In genomic region chr1:110040548-110040947, GRCh38 we compare ENCODE assay signal across 17 cellular contexts. TPM values are rescaled to one million over a fixed set of nuclear protein-coding genes. Genes with fewer than 3 reads are reported as not detected.
DNase-seq lines count a peak whose midpoint lies in the region; ATAC-seq and TF ChIP-seq lines count a peak whose summit lies in the region.
"Had no signal": no experiment of that assay in that cellular context is flagged by ENCODE, and none has a peak within 500 bp of the region (broad histone marks: within the 10 kb centered on the region; RNA-seq: fewer than 3 reads in every experiment).

No MANE protein-coding gene starts in this region.

- H3K4me3 ChIP-seq in spleen (no peak overlapping the region), adrenal gland (no peak overlapping the region)
- H3K4me3 ChIP-seq: ascending aorta, tibial nerve had no signal

- H3K27me3 Mint-ChIP-seq in progenitor cell of endocrine pancreas, result no peaks in the 10 kb centered on the region

- TF ChIP-seq POLR2A in spleen (IDR thresholded peaks at IDR 0.05), result no peak
- no peak for TF ChIP-seq POLR2A in adrenal gland (IDR thresholded peaks at IDR 0.05)

- peak overlapping the region in 1 of 2 donors; percentile 57 for H3K27ac Mint-ChIP-seq in activated naive CD4-positive, alpha-beta T cell treated with anti-CD3 and anti-CD28 coated beads, Interleukin-2, amount 50 U/mL, for 72 hours
- no peak overlapping the region for H3K27ac Mint-ChIP-seq in progenitor cell of endocrine pancreas
- H3K27ac Mint-ChIP-seq: endodermal cell, mesothelial cell of epicardium had no signal

- 86 to 91% (median 88%) methylated on average over 4 of the region's 4 CpGs for WGBS in spleen, 5 donors
- 89 to 100% (median 95%) methylated on average over 2 to 4 of the region's 4 CpGs for WGBS in adrenal gland, 4 donors

- TF ChIP-seq CTCF in spleen (IDR thresholded peaks at IDR 0.05 in 8 of 11, conservative IDR thresholded peaks at IDR 0.05 in 3 of 11), result no peak
- no peak for TF ChIP-seq CTCF in adrenal gland (IDR thresholded peaks at IDR 0.05)
- TF ChIP-seq CTCF in progenitor cell of endocrine pancreas (IDR thresholded peaks at IDR 0.05; ENCODE audit: unreplicated experiment), result no peak

- peaks cover 5% of the 10 kb centered on the region for H3K4me1 Mint-ChIP-seq in progenitor cell of endocrine pancreas (ENCODE audit: low read depth)

- H3K36me3 ChIP-seq in spleen, result peaks cover 11 to 94% (median 76%) of the 10 kb centered on the region in 6 donors
- H3K36me3 ChIP-seq in adrenal gland (replicated peaks in 1 of 2), result peaks cover 0 to 80% of the 10 kb centered on the region in 2 donors

- no peak overlapping the region for H3K27ac ChIP-seq in spleen
- H3K27ac ChIP-seq in adrenal gland, result no peak overlapping the region
- H3K27ac ChIP-seq: ascending aorta, tibial nerve had no signal

- no peaks in the 10 kb centered on the region for H3K9me3 Mint-ChIP-seq in activated naive CD4-positive, alpha-beta T cell treated with anti-CD3 and anti-CD28 coated beads, Interleukin-2, amount 50 U/mL, for 72 hours
- no peaks in the 10 kb centered on the region for H3K9me3 Mint-ChIP-seq in progenitor cell of endocrine pancreas (ENCODE audit: low read depth)
- H3K9me3 Mint-ChIP-seq: endodermal cell, neural crest cell had no signal

- peaks cover 12 to 23% (median 17%) of the 10 kb centered on the region in 6 donors for H3K4me1 ChIP-seq in spleen
- peaks cover 0 to 14% of the 10 kb centered on the region in 2 donors for H3K4me1 ChIP-seq in adrenal gland (replicated peaks in 1 of 2)
- H3K4me1 ChIP-seq: Caco-2 had no signal

- intact Hi-C loops in spleen (cut with DNase I; ENCODE audit: low total_unique reads) (no loop called here), adrenal gland (cut with DNase I) (no loop called here)

- peak; percentile 35 for DNase-seq in stimulated activated naive CD4-positive, alpha-beta T cell treated with Interleukin-2 at 50 U/mL for 16 hours (lab: John Stamatoyannopoulos, UW)
- no peak for DNase-seq in stimulated activated naive CD4-positive, alpha-beta T cell (lab: John Stamatoyannopoulos, UW)
- no peak for DNase-seq in activated naive CD4-positive, alpha-beta T cell treated with anti-CD3 and anti-CD28 coated beads, Interleukin-2, amount 50 U/mL, for 72 hours (ENCODE audit: low spot score in 2 of 2)
- peak; percentile 44 for DNase-seq in spleen
- DNase-seq in adrenal gland, result no peak
- DNase-seq in progenitor cell of endocrine pancreas (ENCODE audit: low spot score, unreplicated experiment), result no peak
- DNase-seq in NCI-H69 (lab: John Stamatoyannopoulos, UW), result no peak
- no peak for DNase-seq in AML-193 (lab: John Stamatoyannopoulos, UW)
- DNase-seq: Caco-2, endodermal cell, NCI-H1417 treated with DMSO at 0.1 percent for 48 hours, NCI-H2227 treated with DMSO at 0.1 percent for 48 hours had no signal

- no peaks in the 10 kb centered on the region for H3K9me3 ChIP-seq in spleen
- H3K9me3 ChIP-seq in adrenal gland (replicated peaks in 1 of 3), result no peaks in the 10 kb centered on the region
- H3K9me3 ChIP-seq: ascending aorta, Caco-2, tibial nerve had no signal

- H3K27me3 ChIP-seq in spleen (replicated peaks in 1 of 7) (no peaks in the 10 kb centered on the region), adrenal gland (no peaks in the 10 kb centered on the region)
- H3K27me3 ChIP-seq: ascending aorta, tibial nerve had no signal

- H3K36me3 Mint-ChIP-seq in activated naive CD4-positive, alpha-beta T cell treated with anti-CD3 and anti-CD28 coated beads, Interleukin-2, amount 50 U/mL, for 72 hours, result peaks cover 6 to 26% of the 10 kb centered on the region in 2 donors
- peaks cover 20% of the 10 kb centered on the region for H3K36me3 Mint-ChIP-seq in progenitor cell of endocrine pancreas (ENCODE audit: insufficient read depth)

- ATAC-seq in activated naive CD4-positive, alpha-beta T cell treated with anti-CD3 and anti-CD28 coated beads, Interleukin-2, amount 50 U/mL, for 72 hours, result peak; percentile 64 to 87

- no peak overlapping the region for H3K4me3 Mint-ChIP-seq in progenitor cell of endocrine pancreas (ENCODE audit: low read depth)
- H3K4me3 Mint-ChIP-seq: endodermal cell, mesothelial cell of epicardium had no signal

RNA-seq across cellular contexts. Expression of gene STRIP1, which starts 6.1 kb away (rescaled TPM):
- 10 to 100 TPM; 26.5 to 39.8 TPM for total RNA-seq in activated naive CD4-positive, alpha-beta T cell treated with anti-CD3 and anti-CD28 coated beads, Interleukin-2, amount 50 U/mL, for 72 hours
- total RNA-seq in spleen (10 to 100 TPM; 46.0 to 98.7 (median 61.6) TPM), adrenal gland (10 to 100 TPM; 25.0 to 45.7 (median 33.7) TPM), progenitor cell of endocrine pancreas (79.1 and 86.4 TPM in 2 replicates)
- polyA plus RNA-seq in spleen (10 to 100 TPM; 11.8 to 25.6 (median 17.2) TPM), adrenal gland (10 to 100 TPM; 22.3 to 22.5 (median 22.3) TPM)

RNA-seq across cellular contexts. Expression of gene ALX3, which starts 29.9 kb away (rescaled TPM):
- not detected for total RNA-seq in activated naive CD4-positive, alpha-beta T cell treated with anti-CD3 and anti-CD28 coated beads, Interleukin-2, amount 50 U/mL, for 72 hours
- total RNA-seq in spleen, result not detected
- polyA plus RNA-seq in spleen, result under 1 TPM in 2 of 3 donors, not detected in 1; 0.10 to 0.12 TPM
- total RNA-seq in adrenal gland, result not detected
- under 1 TPM in 1 of 3 donors, not detected in 2; 0.07 TPM for polyA plus RNA-seq in adrenal gland
- total RNA-seq in progenitor cell of endocrine pancreas, result 2.8 and 3.7 TPM in 2 replicates
- total RNA-seq: ascending aorta, Caco-2, endodermal cell, fibroblast of villous mesenchyme, tibial nerve had no signal

RNA-seq across cellular contexts. Expression of gene AHCYL1, which starts 56.0 kb away (rescaled TPM):
- total RNA-seq in activated naive CD4-positive, alpha-beta T cell treated with anti-CD3 and anti-CD28 coated beads, Interleukin-2, amount 50 U/mL, for 72 hours, result 100 to 1,000 TPM in 1 of 2 donors, 10 to 100 TPM in 1; 78.8 to 112 TPM
- 10 to 100 TPM; 47.1 to 65.3 (median 52.7) TPM for total RNA-seq in spleen
- polyA plus RNA-seq in spleen, result 10 to 100 TPM; 16.2 to 29.9 (median 21.1) TPM
- total RNA-seq in adrenal gland, result 100 to 1,000 TPM in 5 of 8 donors, 10 to 100 TPM in 3; 60.7 to 147 (median 114) TPM
- 100 to 1,000 TPM in 1 of 3 donors, 10 to 100 TPM in 2; 33.5 to 172 (median 37.7) TPM for polyA plus RNA-seq in adrenal gland
- 90.2 and 101 TPM in 2 replicates for total RNA-seq in progenitor cell of endocrine pancreas

Comparison
In these comparisons a context has a peak if more than half of its experiments do, and no peak if none do; other contexts are left out.
1. DNase-seq: peak in stimulated activated naive CD4-positive, alpha-beta T cell treated with Interleukin-2 at 50 U/mL for 16 hours (single experiment) and spleen (single experiment); none in stimulated activated naive CD4-positive, alpha-beta T cell (0 of 6), activated naive CD4-positive, alpha-beta T cell treated with anti-CD3 and anti-CD28 coated beads, Interleukin-2, amount 50 U/mL, for 72 hours (0 of 2), adrenal gland (0 of 7), progenitor cell of endocrine pancreas (single experiment), NCI-H69 (single experiment) and AML-193 (0 of 2).